ENCODE assay signal across 1 cellular context in the genomic region with DNA sequence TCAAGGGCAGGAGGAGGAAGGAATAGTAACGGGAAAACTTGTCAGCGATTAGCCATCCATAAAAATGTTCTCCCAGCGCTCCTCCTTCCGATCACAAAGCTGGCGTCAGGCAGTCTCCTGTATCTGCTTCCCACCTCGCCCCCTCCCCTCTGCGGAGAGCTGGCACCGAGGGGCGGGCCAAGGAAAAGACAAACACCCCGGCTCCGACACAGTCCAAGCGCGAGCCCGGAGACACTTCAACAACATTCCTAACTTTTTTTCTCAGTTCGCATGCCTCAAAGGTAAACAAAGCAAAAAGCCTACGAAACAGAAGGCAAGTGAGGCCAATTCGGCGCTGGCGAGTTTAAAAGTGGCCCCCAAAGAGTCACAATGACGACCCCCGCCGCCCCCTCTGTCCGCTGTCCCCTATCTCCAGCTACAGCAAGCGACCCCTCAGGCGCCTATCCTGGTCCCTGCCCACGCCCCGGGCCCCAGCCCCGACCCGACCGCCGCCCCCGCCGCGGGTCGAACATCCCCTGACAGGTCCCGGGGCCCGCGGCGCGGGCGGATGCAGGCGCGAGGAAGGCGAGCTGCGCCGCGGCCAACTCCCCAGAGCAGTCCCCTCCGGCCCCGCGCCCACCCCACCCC.
TF ChIP-seq lines count a peak whose summit lies in the region.

No MANE protein-coding gene starts in this region.

TF ChIP-seq in HepG2, 621 proteins besides CTCF, POLR2A, EP300 and RAD21 (continued from another document and continues in another):
- TF ChIP-seq FOXC1 (CRISPR knock-in tag; IDR thresholded peaks at IDR 0.05; ENCODE audit: borderline replicate concordance) (no peak), ZNF275 (CRISPR knock-in tag; IDR thresholded peaks at IDR 0.05; ENCODE audit: borderline replicate concordance) (no peak), ZBTB7B (CRISPR knock-in tag; IDR thresholded peaks at IDR 0.05) (peak; percentile 58; the same call in 1 of the 2 replicates), PHF5A (CRISPR knock-in tag; IDR thresholded peaks at IDR 0.05; ENCODE audit: low read depth, unreplicated experiment) (no peak), ZBTB38 (CRISPR knock-in tag; IDR thresholded peaks at IDR 0.05) (no peak), TIGD3 (CRISPR knock-in tag; IDR thresholded peaks at IDR 0.05; ENCODE audit: borderline replicate concordance) (no peak), NR2C2 (CRISPR knock-in tag; IDR thresholded peaks at IDR 0.05; ENCODE audit: borderline replicate concordance) (no peak), PHB2 (IDR thresholded peaks at IDR 0.05; ENCODE audit: partially characterized antibody) (no peak), ZNF18 (CRISPR knock-in tag; IDR thresholded peaks at IDR 0.05; ENCODE audit: insufficient replicate concordance) (no peak), ZNF142 (CRISPR knock-in tag; IDR thresholded peaks at IDR 0.05) (no peak), DPF2 (CRISPR knock-in tag; IDR thresholded peaks at IDR 0.05; ENCODE audit: borderline replicate concordance, low read depth) (no peak), ZNF598 (CRISPR knock-in tag; IDR thresholded peaks at IDR 0.05; ENCODE audit: borderline replicate concordance) (no peak), AHR (CRISPR knock-in tag; IDR thresholded peaks at IDR 0.05) (no peak), POLR2AphosphoS2 (IDR thresholded peaks at IDR 0.05; ENCODE audit: low read depth, low read length) (no peak), ZNF83 (CRISPR knock-in tag; IDR thresholded peaks at IDR 0.05; ENCODE audit: borderline replicate concordance) (no peak), HMG20B (CRISPR knock-in tag; conservative IDR thresholded peaks at IDR 0.05) (no peak), ZSCAN31 (CRISPR knock-in tag; IDR thresholded peaks at IDR 0.05; ENCODE audit: low read depth) (no peak), ATF7-NPFF (CRISPR knock-in tag; IDR thresholded peaks at IDR 0.05; ENCODE audit: low read depth) (no peak; the same call in 1 of the 2 replicates), ZBTB42 (CRISPR knock-in tag; IDR thresholded peaks at IDR 0.05) (no peak), ZBTB25 (CRISPR knock-in tag; IDR thresholded peaks at IDR 0.05) (no peak), ZNF264 (CRISPR knock-in tag; IDR thresholded peaks at IDR 0.05) (no peak), ZHX2 (IDR thresholded peaks at IDR 0.05; ENCODE audit: low read depth) (no peak), ZHX2 (CRISPR knock-in tag; IDR thresholded peaks at IDR 0.05; ENCODE audit: borderline replicate concordance) (no peak), TCF12 (IDR thresholded peaks at IDR 0.05) (no peak), TCF12 (CRISPR knock-in tag; IDR thresholded peaks at IDR 0.05) (no peak), SIN3B (IDR thresholded peaks at IDR 0.05; ENCODE audit: low read length) (no peak), ZBTB1 (CRISPR knock-in tag; IDR thresholded peaks at IDR 0.05; ENCODE audit: borderline replicate concordance) (no peak), BRF2 (CRISPR knock-in tag; IDR thresholded peaks at IDR 0.05) (no peak), DMAP1 (CRISPR knock-in tag; IDR thresholded peaks at IDR 0.05) (no peak), KDM4B (CRISPR knock-in tag; IDR thresholded peaks at IDR 0.05) (no peak), U2AF1 (optimal IDR thresholded peaks at IDR 0.05; ENCODE audit: low read depth, low read length) (no peak), ZKSCAN5 (CRISPR knock-in tag; IDR thresholded peaks at IDR 0.05) (no peak), SMAD3 (CRISPR knock-in tag; IDR thresholded peaks at IDR 0.05) (0 out of 2 replicates have a peak, but pooled peaks have one; percentile 24), ONECUT2 (CRISPR knock-in tag; IDR thresholded peaks at IDR 0.05) (no peak), ZNF674 (CRISPR knock-in tag; IDR thresholded peaks at IDR 0.05; ENCODE audit: low read depth) (no peak), CBX1 (IDR thresholded peaks at IDR 0.05; ENCODE audit: low read depth) (no peak)
- TF ChIP-seq, protein P1, sequence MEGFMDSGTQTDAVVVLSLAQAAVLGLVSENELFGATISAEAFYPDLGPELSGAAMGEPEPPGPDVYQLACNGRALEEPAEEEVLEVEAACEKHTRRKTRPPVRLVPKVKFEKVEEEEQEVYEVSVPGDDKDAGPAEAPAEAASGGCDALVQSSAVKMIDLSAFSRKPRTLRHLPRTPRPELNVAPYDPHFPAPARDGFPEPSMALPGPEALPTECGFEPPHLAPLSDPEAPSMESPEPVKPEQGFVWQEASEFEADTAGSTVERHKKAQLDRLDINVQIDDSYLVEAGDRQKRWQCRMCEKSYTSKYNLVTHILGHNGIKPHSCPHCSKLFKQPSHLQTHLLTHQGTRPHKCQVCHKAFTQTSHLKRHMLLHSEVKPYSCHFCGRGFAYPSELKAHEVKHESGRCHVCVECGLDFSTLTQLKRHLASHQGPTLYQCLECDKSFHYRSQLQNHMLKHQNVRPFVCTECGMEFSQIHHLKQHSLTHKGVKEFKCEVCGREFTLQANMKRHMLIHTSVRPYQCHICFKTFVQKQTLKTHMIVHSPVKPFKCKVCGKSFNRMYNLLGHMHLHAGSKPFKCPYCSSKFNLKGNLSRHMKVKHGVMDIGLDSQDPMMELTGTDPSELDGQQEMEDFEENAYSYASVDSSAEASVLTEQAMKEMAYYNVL (CRISPR knock-in tag; IDR thresholded peaks at IDR 0.05; ENCODE audit: borderline replicate concordance), result no peak
- TF ChIP-seq, protein P2, sequence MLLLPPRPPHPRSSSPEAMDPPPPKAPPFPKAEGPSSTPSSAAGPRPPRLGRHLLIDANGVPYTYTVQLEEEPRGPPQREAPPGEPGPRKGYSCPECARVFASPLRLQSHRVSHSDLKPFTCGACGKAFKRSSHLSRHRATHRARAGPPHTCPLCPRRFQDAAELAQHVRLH (CRISPR knock-in tag; IDR thresholded peaks at IDR 0.05; ENCODE audit: borderline replicate concordance, low read depth), result 0 out of 2 replicates have a peak, but pooled peaks have one; percentile 37
